Comparison of ENCODE assay signal across 8 cellular contexts in the genomic region with DNA sequence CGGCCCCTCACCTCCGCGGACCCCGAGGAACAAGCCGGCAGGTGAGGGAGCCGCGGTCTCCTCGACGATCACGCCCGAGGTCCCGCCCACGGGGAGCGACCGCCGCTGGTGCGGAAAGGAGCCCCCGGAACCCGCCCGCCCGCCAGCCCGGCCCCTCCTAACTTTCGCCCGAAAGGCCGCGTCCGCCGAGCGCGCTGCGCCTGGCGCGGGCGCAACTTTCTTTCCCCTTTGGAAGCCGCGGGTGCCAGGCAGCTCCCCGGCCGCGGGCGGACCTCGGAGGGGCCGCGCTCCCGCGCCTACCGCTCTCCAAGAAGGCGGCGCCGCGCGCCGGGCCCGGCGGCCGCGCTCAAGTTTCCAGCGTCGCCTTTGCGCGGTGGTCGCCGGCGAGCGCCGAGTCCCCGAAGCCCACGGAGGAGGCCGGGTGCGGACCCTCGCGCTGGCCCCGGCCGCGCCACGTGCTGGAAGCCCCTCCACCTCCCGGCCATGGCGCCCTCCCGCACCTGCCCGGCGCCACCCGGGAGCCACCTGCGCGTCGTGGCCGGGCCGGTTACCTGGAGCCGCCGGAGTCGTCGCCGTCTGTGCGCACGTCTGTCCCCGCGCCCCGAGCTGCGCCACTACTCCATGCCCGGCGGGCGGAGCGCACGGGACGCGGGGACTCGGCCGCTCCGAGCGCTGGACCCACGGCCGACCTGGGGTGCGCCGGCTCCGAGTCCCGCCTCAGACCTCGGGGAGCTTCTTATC. TPM values are rescaled to one million over a fixed set of nuclear protein-coding genes. Genes with fewer than 3 reads are reported as not detected.
DNase-seq lines count a peak whose midpoint lies in the region; ATAC-seq, FAIRE-seq and TF ChIP-seq lines count a peak whose summit lies in the region.

A gene with protein sequence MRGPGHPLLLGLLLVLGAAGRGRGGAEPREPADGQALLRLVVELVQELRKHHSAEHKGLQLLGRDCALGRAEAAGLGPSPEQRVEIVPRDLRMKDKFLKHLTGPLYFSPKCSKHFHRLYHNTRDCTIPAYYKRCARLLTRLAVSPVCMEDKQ (minus strand): TSS at position 90 of the 741 bp plus-strand sequence. CDS start 256 bp downstream, outside the sequence.

- H3K27me3 ChIP-seq in pancreas, result no peaks in the 10 kb centered on the region

- H3K4me1 ChIP-seq in ES-I3 (ENCODE audit: insufficient read depth, low read length), result peaks cover 27% of the 10 kb centered on the region
- peaks cover 0 to 3% (median 0%) of the 10 kb centered on the region in 3 donors for H3K4me1 ChIP-seq in pancreas

- H3K4me3 ChIP-seq in SK-N-MC, result peak within 1 kb of the TSS; percentile 43
- H3K4me3 ChIP-seq in fibroblast of pulmonary artery (replicated peaks; ENCODE audit: low read depth, low read length), result peak within 1 kb of the TSS; percentile 12
- peak within 1 kb of the TSS; percentile 24 to 69 (median 46) for H3K4me3 ChIP-seq in pancreas

- intact Hi-C loops in pancreas (cut with DNase I), result loop anchor here in 1 of 3 donors (5.0 kb wide), 1 partner anchor 116 kb away; no protein-coding TSS in a partner anchor

- 1 to 2% methylated on average over 76 to 115 of the region's 115 CpGs for WGBS in pancreas, 2 donors

- peak within 1 kb of the TSS; percentile 68 for H3K9ac ChIP-seq in ES-I3 (ENCODE audit: low read depth, low read length)
- H3K9ac ChIP-seq in SK-N-MC (ENCODE audit: insufficient read length), result no peak within 1 kb of the TSS

- no peak for FAIRE-seq in pancreas (lab: Jason Lieb, UNC)

- H3K9me3 ChIP-seq in ES-I3 (ENCODE audit: control insufficient read depth, insufficient read depth, low read length), result no peaks in the 10 kb centered on the region
- H3K9me3 ChIP-seq in SK-N-MC (ENCODE audit: low read depth, low read length), result no peaks in the 10 kb centered on the region
- H3K9me3 ChIP-seq in pancreas, result no peaks in the 10 kb centered on the region

- H3K27ac ChIP-seq in SK-N-MC (no peak within 1 kb of the TSS), pancreas (peak within 1 kb of the TSS; percentile 75 to 91 (median 87))

- ATAC-seq in pancreas, result peak; percentile 5 to 13 (median 10)
- no peak for ATAC-seq in activated CD4-positive, CD25-positive, alpha-beta regulatory T cell treated with anti-CD3 and anti-CD28 coated beads, Interleukin-2, amount 50 U/mL, for 24 hours

- no peak for DNase-seq in SK-N-MC (ENCODE audit: low read depth, low spot score)
- peak; percentile 10 for DNase-seq in fibroblast of pulmonary artery (ENCODE audit: low read depth)
- DNase-seq in pancreas, result peak in 5 of 6 donors; percentile 26 to 78 (median 67)
- DNase-seq in NCI-H2107 (lab: John Stamatoyannopoulos, UW), result no peak
- no peak for DNase-seq in NCI-H1436 treated with DMSO at 0.1 percent for 48 hours (lab: John Stamatoyannopoulos, UW)
- no peak for DNase-seq in stimulated activated naive CD4-positive, alpha-beta T cell (lab: John Stamatoyannopoulos, UW)

- no peaks in the 10 kb centered on the region for H3K36me3 ChIP-seq in ES-I3 (ENCODE audit: insufficient read depth, low read length)
- no peaks in the 10 kb centered on the region for H3K36me3 ChIP-seq in SK-N-MC (ENCODE audit: insufficient read depth, low read length)
- peaks cover 0 to 5% (median 1%) of the 10 kb centered on the region in 3 donors for H3K36me3 ChIP-seq in pancreas

- no peak for TF ChIP-seq CTCF in fibroblast of pulmonary artery (IDR thresholded peaks at IDR 0.05; ENCODE audit: low read length, missing control alignments)
- no peak for TF ChIP-seq CTCF in pancreas (IDR thresholded peaks at IDR 0.05)

RNA-seq across cellular contexts. Expression of the gene that starts here (rescaled TPM):
- total RNA-seq in pancreas, result 10 to 100 TPM; 21.2 to 50.6 (median 32.9) TPM
- polyA plus RNA-seq in pancreas, result 10 to 100 TPM; 66.9 to 93.6 TPM

Comparison
In these comparisons a context has a peak if more than half of its experiments do, and no peak if none do; other contexts are left out.
1. DNase-seq: peak in fibroblast of pulmonary artery (single experiment) and pancreas (5 of 6); none in SK-N-MC (single experiment), NCI-H2107 (single experiment), NCI-H1436 treated with DMSO at 0.1 percent for 48 hours (single experiment) and stimulated activated naive CD4-positive, alpha-beta T cell (0 of 6).
2. ATAC-seq: peak in pancreas (4 of 4); none in activated CD4-positive, CD25-positive, alpha-beta regulatory T cell treated with anti-CD3 and anti-CD28 coated beads, Interleukin-2, amount 50 U/mL, for 24 hours (0 of 2).
3. Peak in every context shown above with its lines, with median percentiles within 50 percentile points of each other: H3K4me3 ChIP-seq.